Comparison of ENCODE assay signal across 8 cellular contexts in the genomic region with DNA sequence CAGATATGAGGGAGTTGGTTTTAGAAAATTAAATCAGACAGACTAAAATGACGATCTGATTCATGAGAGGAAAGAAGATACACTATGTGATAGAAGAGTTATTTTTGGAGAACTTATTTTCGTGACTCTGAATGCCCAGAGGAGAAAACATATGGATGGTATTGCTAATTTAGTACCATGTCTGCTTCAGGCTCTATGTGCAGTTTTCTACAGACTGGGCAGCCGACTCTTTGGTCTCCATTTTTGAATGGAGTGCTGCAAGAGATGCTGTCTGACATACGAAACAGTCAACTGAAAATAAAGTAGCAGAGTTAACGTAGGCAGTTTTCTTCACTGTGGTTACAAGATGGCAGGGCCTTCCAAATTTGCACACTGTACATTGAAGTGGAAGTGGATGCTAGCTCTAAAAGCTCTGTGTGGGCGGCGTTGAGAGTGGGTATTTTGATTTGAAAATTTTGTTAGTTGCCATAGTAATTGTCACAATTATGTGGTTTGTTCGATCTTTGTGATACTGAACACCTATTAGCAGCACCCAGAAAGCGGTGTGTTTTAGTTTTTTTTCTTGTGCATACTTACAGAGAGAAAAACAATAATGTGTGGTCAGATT.
DNase-seq lines count a peak whose midpoint lies in the region; ATAC-seq and TF ChIP-seq lines count a peak whose summit lies in the region.

No MANE protein-coding gene starts in this region.

- peaks cover 55% of the 10 kb centered on the region for H3K4me1 ChIP-seq in OCI-LY7 (ENCODE audit: insufficient read depth, low read length, poor library complexity, severe bottlenecking)

- no peaks in the 10 kb centered on the region for H3K9me2 ChIP-seq in OCI-LY7 (ENCODE audit: insufficient read depth, low read length)

- CTCF ChIA-PET in OCI-LY7 (lab: Charles Lee; ENCODE audit: unreplicated experiment), result interaction anchor here (1.3 kb wide), 1 partner anchor 13 kb away, joined by 3 read pairs; no protein-coding TSS in a partner anchor

- ATAC-seq in GM18511 (IDR thresholded peaks at IDR 0.05; ENCODE audit: unreplicated experiment) (peak; percentile 71), HG02623 (IDR thresholded peaks at IDR 0.05; ENCODE audit: unreplicated experiment) (peak; percentile 62)
- ATAC-seq in activated naive CD8-positive, alpha-beta T cell treated with anti-CD3 and anti-CD28 coated beads, Interleukin-2, amount 50 U/mL, for 24 hours, result peak; percentile 74

- intact Hi-C loops in OCI-LY7 (cut with micrococcal nuclease; ENCODE audit: unreplicated experiment), result loop anchor here (1.0 to 5.0 kb wide), 5 partner anchors 64 to 321 kb away; no protein-coding TSS in a partner anchor

- DNase-seq in OCI-LY7 (ENCODE audit: low spot score), result peak; percentile 68
- DNase-seq in activated naive CD8-positive, alpha-beta T cell treated with anti-CD3 and anti-CD28 coated beads, Interleukin-2, amount 50 U/mL, for 24 hours, result peak; percentile 59
- no peak for DNase-seq in osteocyte (ENCODE audit: extremely low spot score, unreplicated experiment)
- no peak for DNase-seq in NCI-H187 (lab: John Stamatoyannopoulos, UW)
- DNase-seq in NCI-H1694 treated with DMSO at 0.1 percent for 48 hours (lab: John Stamatoyannopoulos, UW), result no peak
- no peak for DNase-seq in progenitor cell of endocrine pancreas (ENCODE audit: low spot score, unreplicated experiment)

- H3K36me3 ChIP-seq in OCI-LY7 (ENCODE audit: insufficient read depth, low read length), result no peaks in the 10 kb centered on the region; the same call in 1 of the 2 replicates

- no peaks in the 10 kb centered on the region for H3K9me3 ChIP-seq in OCI-LY7 (ENCODE audit: low read length)

- BruUV-seq in OCI-LY7 (replicated peaks; lab: Mats Ljungman, UMichigan), result TSS peak; percentile 95

- peak overlapping the region; percentile 49 for H3K4me3 ChIP-seq in OCI-LY7 (ENCODE audit: low read depth, low read length, poor library complexity, severe bottlenecking)

- H3K79me2 ChIP-seq in OCI-LY7 (ENCODE audit: insufficient read depth, low read depth, low read length), result no peaks in the 10 kb centered on the region

- H3K27ac Mint-ChIP-seq in activated naive CD8-positive, alpha-beta T cell treated with anti-CD3 and anti-CD28 coated beads, Interleukin-2, amount 50 U/mL, for 24 hours, result peak overlapping the region; percentile 94
- H3K27ac Mint-ChIP-seq in osteocyte (ENCODE audit: unreplicated experiment) (peak overlapping the region; percentile 93), progenitor cell of endocrine pancreas (no peak overlapping the region)

- no peaks in the 10 kb centered on the region for H3K27me3 Mint-ChIP-seq in activated naive CD8-positive, alpha-beta T cell treated with anti-CD3 and anti-CD28 coated beads, Interleukin-2, amount 50 U/mL, for 24 hours
- H3K27me3 Mint-ChIP-seq in osteocyte (ENCODE audit: unreplicated experiment) (no peaks in the 10 kb centered on the region), progenitor cell of endocrine pancreas (no peaks in the 10 kb centered on the region)

- peak overlapping the region; percentile 73 for H3K4me2 ChIP-seq in OCI-LY7 (ENCODE audit: low read length)

- TF ChIP-seq CTCF in OCI-LY7 (conservative IDR thresholded peaks at IDR 0.05; ENCODE audit: low read length), result no peak
- no peak for TF ChIP-seq CTCF in osteocyte (IDR thresholded peaks at IDR 0.05)
- TF ChIP-seq CTCF in progenitor cell of endocrine pancreas (IDR thresholded peaks at IDR 0.05; ENCODE audit: unreplicated experiment), result no peak

- H3K27ac ChIP-seq in OCI-LY7 (ENCODE audit: low read depth, low read length, poor library complexity, severe bottlenecking), result peak overlapping the region; percentile 78

- peaks cover 56% of the 10 kb centered on the region for H3K4me1 Mint-ChIP-seq in activated naive CD8-positive, alpha-beta T cell treated with anti-CD3 and anti-CD28 coated beads, Interleukin-2, amount 50 U/mL, for 24 hours
- H3K4me1 Mint-ChIP-seq in osteocyte (ENCODE audit: unreplicated experiment) (peaks cover 20% of the 10 kb centered on the region), progenitor cell of endocrine pancreas (ENCODE audit: low read depth) (no peaks in the 10 kb centered on the region)

- H3K4me3 Mint-ChIP-seq in activated naive CD8-positive, alpha-beta T cell treated with anti-CD3 and anti-CD28 coated beads, Interleukin-2, amount 50 U/mL, for 24 hours, result peak overlapping the region; percentile 77
- H3K4me3 Mint-ChIP-seq in osteocyte (ENCODE audit: unreplicated experiment) (peak overlapping the region; percentile 28), progenitor cell of endocrine pancreas (ENCODE audit: low read depth) (no peak overlapping the region)

- POLR2A ChIA-PET in OCI-LY7 (lab: Charles Lee), result interaction anchor here (0.7 to 3.3 kb wide), 17 partner anchors 8 to 248 kb away, joined by 3 to 12 read pairs (median 4); no protein-coding TSS in a partner anchor

- peak overlapping the region; percentile 94 for H2AFZ ChIP-seq in OCI-LY7 (ENCODE audit: low read length)

- H4K20me1 ChIP-seq in OCI-LY7 (ENCODE audit: insufficient read depth, low read length), result no peaks in the 10 kb centered on the region

- H3K9me3 Mint-ChIP-seq in activated naive CD8-positive, alpha-beta T cell treated with anti-CD3 and anti-CD28 coated beads, Interleukin-2, amount 50 U/mL, for 24 hours, result peaks cover 10% of the 10 kb centered on the region
- H3K9me3 Mint-ChIP-seq in osteocyte (ENCODE audit: unreplicated experiment) (no peaks in the 10 kb centered on the region), progenitor cell of endocrine pancreas (ENCODE audit: low read depth) (peaks cover 3% of the 10 kb centered on the region)

- no peaks in the 10 kb centered on the region for H3K36me3 Mint-ChIP-seq in activated naive CD8-positive, alpha-beta T cell treated with anti-CD3 and anti-CD28 coated beads, Interleukin-2, amount 50 U/mL, for 24 hours (ENCODE audit: low read depth)
- H3K36me3 Mint-ChIP-seq in osteocyte (ENCODE audit: unreplicated experiment), result no peaks in the 10 kb centered on the region
- no peaks in the 10 kb centered on the region for H3K36me3 Mint-ChIP-seq in progenitor cell of endocrine pancreas (ENCODE audit: insufficient read depth)

Comparison
In these comparisons a context has a peak if more than half of its experiments do, and no peak if none do; other contexts are left out.
1. DNase-seq: peak in OCI-LY7 (single experiment) and activated naive CD8-positive, alpha-beta T cell treated with anti-CD3 and anti-CD28 coated beads, Interleukin-2, amount 50 U/mL, for 24 hours (single experiment); none in osteocyte (single experiment), NCI-H187 (0 of 2), NCI-H1694 treated with DMSO at 0.1 percent for 48 hours (single experiment) and progenitor cell of endocrine pancreas (single experiment).
2. Peak in every context shown above with its lines, with median percentiles within 50 percentile points of each other: ATAC-seq.